In the genomic region with DNA sequence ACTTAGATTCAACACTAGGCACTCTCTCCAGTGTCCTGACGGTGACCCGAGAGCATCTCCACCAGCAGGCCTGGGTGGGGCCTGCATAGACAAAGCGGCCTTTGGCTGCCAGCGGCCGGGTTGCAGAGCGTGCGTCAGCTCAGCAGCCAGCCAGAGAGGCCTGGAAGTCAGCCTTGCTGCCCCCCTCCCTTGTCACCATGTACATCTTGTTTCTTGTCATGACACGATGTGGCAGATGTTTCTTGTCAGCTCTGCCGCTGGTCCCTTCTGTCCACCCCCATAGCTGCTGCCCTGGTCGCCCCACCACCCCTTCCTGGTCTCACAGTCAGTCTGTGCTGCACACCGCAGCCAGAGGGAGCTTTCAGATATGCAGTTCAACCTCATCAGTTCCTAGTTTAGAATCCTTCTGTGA, we compare ENCODE assay signal across 1 cellular context.
A peak's percentile ranks its signal among the peaks of the same experiment; 100 is the strongest.
TF ChIP-seq lines count a peak whose summit lies in the region.

No MANE protein-coding gene starts in this region.

TF ChIP-seq in HepG2, 621 proteins besides CTCF, POLR2A, EP300 and RAD21 (continued from another document):
- TF ChIP-seq ZBTB3 (CRISPR knock-in tag; IDR thresholded peaks at IDR 0.05; ENCODE audit: borderline replicate concordance, low read depth) = no peak
- no peak for TF ChIP-seq ZNF709 (CRISPR knock-in tag; IDR thresholded peaks at IDR 0.05)
- TF ChIP-seq ZFX (CRISPR knock-in tag; IDR thresholded peaks at IDR 0.05; ENCODE audit: low read depth) = peak; percentile 70
- TF ChIP-seq, protein P1, sequence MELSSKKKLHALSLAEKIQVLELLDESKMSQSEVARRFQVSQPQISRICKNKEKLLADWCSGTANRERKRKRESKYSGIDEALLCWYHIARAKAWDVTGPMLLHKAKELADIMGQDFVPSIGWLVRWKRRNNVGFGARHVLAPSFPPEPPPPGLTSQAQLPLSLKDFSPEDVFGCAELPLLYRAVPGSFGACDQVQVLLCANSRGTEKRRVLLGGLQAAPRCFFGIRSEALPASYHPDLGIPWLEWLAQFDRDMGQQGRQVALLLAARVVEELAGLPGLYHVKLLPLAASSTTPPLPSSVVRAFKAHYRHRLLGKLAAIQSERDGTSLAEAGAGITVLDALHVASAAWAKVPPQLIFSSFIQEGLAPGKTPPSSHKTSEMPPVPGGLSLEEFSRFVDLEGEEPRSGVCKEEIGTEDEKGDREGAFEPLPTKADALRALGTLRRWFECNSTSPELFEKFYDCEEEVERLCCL (CRISPR knock-in tag; IDR thresholded peaks at IDR 0.05; ENCODE audit: borderline replicate concordance) = no peak
- TF ChIP-seq LCORL (IDR thresholded peaks at IDR 0.05) = no peak
- TF ChIP-seq LCORL (CRISPR knock-in tag; IDR thresholded peaks at IDR 0.05) = 0 out of 2 replicates have a peak, but pooled peaks have one; percentile 41
- TF ChIP-seq, protein P2, sequence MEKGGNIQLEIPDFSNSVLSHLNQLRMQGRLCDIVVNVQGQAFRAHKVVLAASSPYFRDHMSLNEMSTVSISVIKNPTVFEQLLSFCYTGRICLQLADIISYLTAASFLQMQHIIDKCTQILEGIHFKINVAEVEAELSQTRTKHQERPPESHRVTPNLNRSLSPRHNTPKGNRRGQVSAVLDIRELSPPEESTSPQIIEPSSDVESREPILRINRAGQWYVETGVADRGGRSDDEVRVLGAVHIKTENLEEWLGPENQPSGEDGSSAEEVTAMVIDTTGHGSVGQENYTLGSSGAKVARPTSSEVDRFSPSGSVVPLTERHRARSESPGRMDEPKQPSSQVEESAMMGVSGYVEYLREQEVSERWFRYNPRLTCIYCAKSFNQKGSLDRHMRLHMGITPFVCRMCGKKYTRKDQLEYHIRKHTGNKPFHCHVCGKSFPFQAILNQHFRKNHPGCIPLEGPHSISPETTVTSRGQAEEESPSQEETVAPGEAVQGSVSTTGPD (CRISPR knock-in tag; IDR thresholded peaks at IDR 0.05) = no peak
- no peak for TF ChIP-seq GTF3A (CRISPR knock-in tag; conservative IDR thresholded peaks at IDR 0.05)
- no peak for TF ChIP-seq ZNF382 (CRISPR knock-in tag; IDR thresholded peaks at IDR 0.05; ENCODE audit: borderline replicate concordance)
- no peak for TF ChIP-seq NFYB (CRISPR knock-in tag; IDR thresholded peaks at IDR 0.05)
- TF ChIP-seq STAG1 (CRISPR knock-in tag; IDR thresholded peaks at IDR 0.05) = peak; percentile 38
- TF ChIP-seq, protein P3, sequence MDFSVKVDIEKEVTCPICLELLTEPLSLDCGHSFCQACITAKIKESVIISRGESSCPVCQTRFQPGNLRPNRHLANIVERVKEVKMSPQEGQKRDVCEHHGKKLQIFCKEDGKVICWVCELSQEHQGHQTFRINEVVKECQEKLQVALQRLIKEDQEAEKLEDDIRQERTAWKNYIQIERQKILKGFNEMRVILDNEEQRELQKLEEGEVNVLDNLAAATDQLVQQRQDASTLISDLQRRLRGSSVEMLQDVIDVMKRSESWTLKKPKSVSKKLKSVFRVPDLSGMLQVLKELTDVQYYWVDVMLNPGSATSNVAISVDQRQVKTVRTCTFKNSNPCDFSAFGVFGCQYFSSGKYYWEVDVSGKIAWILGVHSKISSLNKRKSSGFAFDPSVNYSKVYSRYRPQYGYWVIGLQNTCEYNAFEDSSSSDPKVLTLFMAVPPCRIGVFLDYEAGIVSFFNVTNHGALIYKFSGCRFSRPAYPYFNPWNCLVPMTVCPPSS (IDR thresholded peaks at IDR 0.05) = no peak
- TF ChIP-seq RAD51 (IDR thresholded peaks at IDR 0.05; ENCODE audit: borderline replicate concordance) = no peak
- no peak for TF ChIP-seq ZC3H13 (CRISPR knock-in tag; IDR thresholded peaks at IDR 0.05)
- no peak for TF ChIP-seq JUNB (CRISPR knock-in tag; IDR thresholded peaks at IDR 0.05; ENCODE audit: borderline replicate concordance)
- no peak for TF ChIP-seq NR2F6 (IDR thresholded peaks at IDR 0.05)
- peak; percentile 26; the same call in 1 of the 2 replicates for TF ChIP-seq NR2F6 (CRISPR knock-in tag; IDR thresholded peaks at IDR 0.05)
- TF ChIP-seq RARA (CRISPR knock-in tag; IDR thresholded peaks at IDR 0.05) = peak; percentile 66
- no peak for TF ChIP-seq NR2C2 (CRISPR knock-in tag; IDR thresholded peaks at IDR 0.05; ENCODE audit: borderline replicate concordance)
- no peak for TF ChIP-seq ZNF337 (CRISPR knock-in tag; IDR thresholded peaks at IDR 0.05; ENCODE audit: borderline replicate concordance, low read depth)
- TF ChIP-seq, protein P4, sequence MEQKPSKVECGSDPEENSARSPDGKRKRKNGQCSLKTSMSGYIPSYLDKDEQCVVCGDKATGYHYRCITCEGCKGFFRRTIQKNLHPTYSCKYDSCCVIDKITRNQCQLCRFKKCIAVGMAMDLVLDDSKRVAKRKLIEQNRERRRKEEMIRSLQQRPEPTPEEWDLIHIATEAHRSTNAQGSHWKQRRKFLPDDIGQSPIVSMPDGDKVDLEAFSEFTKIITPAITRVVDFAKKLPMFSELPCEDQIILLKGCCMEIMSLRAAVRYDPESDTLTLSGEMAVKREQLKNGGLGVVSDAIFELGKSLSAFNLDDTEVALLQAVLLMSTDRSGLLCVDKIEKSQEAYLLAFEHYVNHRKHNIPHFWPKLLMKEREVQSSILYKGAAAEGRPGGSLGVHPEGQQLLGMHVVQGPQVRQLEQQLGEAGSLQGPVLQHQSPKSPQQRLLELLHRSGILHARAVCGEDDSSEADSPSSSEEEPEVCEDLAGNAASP (CRISPR knock-in tag; IDR thresholded peaks at IDR 0.05; ENCODE audit: borderline replicate concordance) = peak; percentile 87; the same call in 1 of the 2 replicates
- peak; percentile 30 for TF ChIP-seq SAP130 (CRISPR knock-in tag; IDR thresholded peaks at IDR 0.05; ENCODE audit: low read depth)
- peak; percentile 39; the same call in 1 of the 2 replicates for TF ChIP-seq MYC (CRISPR knock-in tag; IDR thresholded peaks at IDR 0.05; ENCODE audit: borderline replicate concordance)
- TF ChIP-seq SOX6 (IDR thresholded peaks at IDR 0.05) = no peak
- TF ChIP-seq SOX6 (CRISPR knock-in tag; IDR thresholded peaks at IDR 0.05) = no peak
- TF ChIP-seq, protein P5, sequence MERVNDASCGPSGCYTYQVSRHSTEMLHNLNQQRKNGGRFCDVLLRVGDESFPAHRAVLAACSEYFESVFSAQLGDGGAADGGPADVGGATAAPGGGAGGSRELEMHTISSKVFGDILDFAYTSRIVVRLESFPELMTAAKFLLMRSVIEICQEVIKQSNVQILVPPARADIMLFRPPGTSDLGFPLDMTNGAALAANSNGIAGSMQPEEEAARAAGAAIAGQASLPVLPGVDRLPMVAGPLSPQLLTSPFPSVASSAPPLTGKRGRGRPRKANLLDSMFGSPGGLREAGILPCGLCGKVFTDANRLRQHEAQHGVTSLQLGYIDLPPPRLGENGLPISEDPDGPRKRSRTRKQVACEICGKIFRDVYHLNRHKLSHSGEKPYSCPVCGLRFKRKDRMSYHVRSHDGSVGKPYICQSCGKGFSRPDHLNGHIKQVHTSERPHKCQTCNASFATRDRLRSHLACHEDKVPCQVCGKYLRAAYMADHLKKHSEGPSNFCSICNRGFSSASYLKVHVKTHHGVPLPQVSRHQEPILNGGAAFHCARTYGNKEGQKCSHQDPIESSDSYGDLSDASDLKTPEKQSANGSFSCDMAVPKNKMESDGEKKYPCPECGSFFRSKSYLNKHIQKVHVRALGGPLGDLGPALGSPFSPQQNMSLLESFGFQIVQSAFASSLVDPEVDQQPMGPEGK (CRISPR knock-in tag; IDR thresholded peaks at IDR 0.05) = 0 out of 2 replicates have a peak, but pooled peaks have one; percentile 15
- no peak for TF ChIP-seq TEAD3 (CRISPR knock-in tag; optimal IDR thresholded peaks at IDR 0.05; ENCODE audit: borderline replicate concordance)
- TF ChIP-seq ZBTB7B (CRISPR knock-in tag; IDR thresholded peaks at IDR 0.05) = 0 out of 2 replicates have a peak, but pooled peaks have one; percentile 29
